ENCODE assay signal across 14 cellular contexts in the genomic region with DNA sequence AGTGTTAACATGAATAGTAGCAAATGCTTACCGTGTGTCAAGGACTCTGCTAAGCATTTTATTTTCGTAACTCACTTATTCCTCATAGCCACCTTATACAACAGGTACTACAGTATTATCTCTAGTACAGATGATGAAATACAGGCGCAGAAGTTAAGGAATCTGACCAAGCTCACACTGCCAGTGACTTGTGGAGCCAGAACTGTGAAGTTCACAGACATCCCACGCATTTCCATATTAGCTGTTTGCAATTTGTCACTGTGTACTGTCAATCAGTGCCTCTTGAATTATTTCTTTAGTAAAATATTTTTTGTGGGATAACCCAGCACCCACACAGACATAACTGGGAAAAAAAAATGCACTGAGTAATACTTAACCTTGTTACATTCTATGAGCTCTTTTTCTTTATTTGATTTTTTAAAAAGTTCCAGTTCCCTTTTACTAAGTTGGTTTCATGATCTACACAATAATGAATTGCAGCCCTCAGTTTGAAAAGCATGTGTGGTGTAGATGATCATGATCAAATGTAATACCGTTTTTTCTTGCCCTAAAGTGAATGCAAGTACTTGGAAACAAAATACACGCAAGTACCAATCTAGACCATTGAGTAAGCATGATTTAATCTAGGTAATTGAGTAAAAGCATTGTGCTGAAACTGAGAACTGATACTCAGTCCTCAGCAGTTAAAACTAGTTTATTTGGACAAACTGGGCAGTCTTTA. TPM values are rescaled to one million over a fixed set of nuclear protein-coding genes. Genes with fewer than 3 reads are reported as not detected.
DNase-seq lines count a peak whose midpoint lies in the region; ATAC-seq, FAIRE-seq and TF ChIP-seq lines count a peak whose summit lies in the region.
"Had no signal": no experiment of that assay in that cellular context is flagged by ENCODE, and none has a peak within 500 bp of the region (broad histone marks: within the 10 kb centered on the region; RNA-seq: fewer than 3 reads in every experiment).

No MANE protein-coding gene starts in this region.

- peaks cover 64% of the 10 kb centered on the region for H3K4me1 ChIP-seq in OCI-LY7 (ENCODE audit: insufficient read depth, low read length, poor library complexity, severe bottlenecking)
- H3K4me1 ChIP-seq in trophoblast cell (ENCODE audit: control insufficient read depth in 1 of 2, insufficient read depth in 2 of 2, low read length in 2 of 2), result peaks cover 18 to 24% of the 10 kb centered on the region in 2 experiments

- peak overlapping the region; percentile 59 for H3K4ac ChIP-seq in trophoblast cell (ENCODE audit: low read depth, low read length)

- no peaks in the 10 kb centered on the region for H3K9me2 ChIP-seq in OCI-LY7 (ENCODE audit: insufficient read depth, low read length)

- H3K9ac ChIP-seq in trophoblast cell (ENCODE audit: low read length), result no peak overlapping the region

- H3K27me3 Mint-ChIP-seq in activated T-cell treated with anti-CD3 and anti-CD28 coated beads, Interleukin-2, amount 50 U/mL, for 4 hours (ENCODE audit: low read depth), result no peaks in the 10 kb centered on the region

- no peak overlapping the region for H2BK12ac ChIP-seq in trophoblast cell (ENCODE audit: low read length)

- peaks cover 4% of the 10 kb centered on the region for H3K79me1 ChIP-seq in trophoblast cell (ENCODE audit: low read length)

- no TSS peak for BruUV-seq in OCI-LY7 (replicated peaks; lab: Mats Ljungman, UMichigan)

- no peak for TF ChIP-seq CTCF in OCI-LY7 (conservative IDR thresholded peaks at IDR 0.05; ENCODE audit: low read length)

- peaks cover 100% of the 10 kb centered on the region for H3K79me2 ChIP-seq in OCI-LY7 (ENCODE audit: insufficient read depth, low read depth, low read length)
- H3K79me2 ChIP-seq in trophoblast cell (ENCODE audit: control insufficient read depth, insufficient read depth, low read length, poor library complexity), result peaks cover 27% of the 10 kb centered on the region

- H3K18ac ChIP-seq in trophoblast cell (ENCODE audit: low read length), result no peak overlapping the region

- peaks cover 84% of the 10 kb centered on the region for H3K4me1 Mint-ChIP-seq in activated T-cell treated with anti-CD3 and anti-CD28 coated beads, Interleukin-2, amount 50 U/mL, for 4 hours (ENCODE audit: low read depth)

- H3K23ac ChIP-seq in trophoblast cell (ENCODE audit: low read length), result no peak overlapping the region

- H3K9me3 Mint-ChIP-seq in activated T-cell treated with anti-CD3 and anti-CD28 coated beads, Interleukin-2, amount 50 U/mL, for 4 hours, result no peaks in the 10 kb centered on the region

- H2AK5ac ChIP-seq in trophoblast cell (ENCODE audit: low read length), result no peak overlapping the region

- peak overlapping the region; percentile 66 for H3K4me2 ChIP-seq in OCI-LY7 (ENCODE audit: low read length)
- H3K4me2 ChIP-seq in trophoblast cell (ENCODE audit: low read length), result no peak overlapping the region

- no peak overlapping the region for H2BK5ac ChIP-seq in trophoblast cell (ENCODE audit: low read depth, low read length, poor library complexity)

- H3K27ac ChIP-seq in OCI-LY7 (ENCODE audit: low read depth, low read length, poor library complexity, severe bottlenecking) (peak overlapping the region; percentile 43), trophoblast cell (ENCODE audit: low read depth, low read length) (no peak overlapping the region)

- H3K14ac ChIP-seq in trophoblast cell (ENCODE audit: low read length), result no peak overlapping the region

- no peak for FAIRE-seq in H54 (lab: Jason Lieb, UNC)

- no peak overlapping the region for H3K4me3 ChIP-seq in OCI-LY7 (ENCODE audit: low read depth, low read length, poor library complexity, severe bottlenecking)
- no peak overlapping the region for H3K4me3 ChIP-seq in trophoblast cell (ENCODE audit: low read depth, low read length)

- H2BK120ac ChIP-seq in trophoblast cell (ENCODE audit: insufficient read depth, low read length, poor library complexity), result no peak overlapping the region

- no peaks in the 10 kb centered on the region for H3K9me3 ChIP-seq in OCI-LY7 (ENCODE audit: low read length)
- no peaks in the 10 kb centered on the region for H3K9me3 ChIP-seq in trophoblast cell (ENCODE audit: insufficient read depth, low read depth, low read length)

- peaks cover 19% of the 10 kb centered on the region for H3K36me3 Mint-ChIP-seq in activated T-cell treated with anti-CD3 and anti-CD28 coated beads, Interleukin-2, amount 50 U/mL, for 4 hours (ENCODE audit: insufficient read depth)

- no CpG with 5 or more reads among the region's 6 CpGs for WGBS in trophoblast cell (ENCODE audit: extremely low coverage, insufficient coverage, insufficient read length)

- CTCF ChIA-PET in OCI-LY7 (lab: Charles Lee; ENCODE audit: unreplicated experiment), result no interaction called here

- no peak overlapping the region for H4K12ac ChIP-seq in trophoblast cell (ENCODE audit: low read depth, low read length)

- TF ChIP-seq POLR2A in H54 (IDR thresholded peaks at IDR 0.05; ENCODE audit: low read depth, low read length), result no peak

- H3K4me3 Mint-ChIP-seq in activated T-cell treated with anti-CD3 and anti-CD28 coated beads, Interleukin-2, amount 50 U/mL, for 4 hours, result peak overlapping the region; percentile 3

- intact Hi-C loops in OCI-LY7 (cut with micrococcal nuclease; ENCODE audit: unreplicated experiment), result loop anchor here (5.0 kb wide), 1 partner anchor 1655 kb away; a partner anchor contains a TSS

- peaks cover 5% of the 10 kb centered on the region; the same call in 1 of the 2 replicates for H3K36me3 ChIP-seq in OCI-LY7 (ENCODE audit: insufficient read depth, low read length)
- no peaks in the 10 kb centered on the region for H3K36me3 ChIP-seq in trophoblast cell (ENCODE audit: control insufficient read depth in 1 of 2, insufficient read depth in 2 of 2, low read length in 2 of 2)

- H4K8ac ChIP-seq in trophoblast cell (ENCODE audit: low read depth, low read length), result no peak overlapping the region

- H4K91ac ChIP-seq in trophoblast cell (ENCODE audit: low read depth, low read length), result no peak overlapping the region

- DNase-seq in activated T-cell treated with anti-CD3 and anti-CD28 coated beads, Interleukin-2, amount 50 U/mL, for 4 hours, result no peak
- no peak for DNase-seq in activated T-cell treated with anti-CD3 and anti-CD28 coated beads, Interleukin-2, amount 50 U/mL, for 48 hours
- peak; percentile 23 for DNase-seq in OCI-LY7 (ENCODE audit: low spot score)
- peak; percentile 46 to 79 for DNase-seq in trophoblast cell
- no peak for DNase-seq in H54 (ENCODE audit: insufficient read length, low spot score)
- DNase-seq in NCI-H345 treated with DMSO at 0.1 percent for 48 hours (lab: John Stamatoyannopoulos, UW; ENCODE audit: unreplicated experiment), result no peak
- no peak for DNase-seq in NCI-H2227 (lab: John Stamatoyannopoulos, UW; ENCODE audit: unreplicated experiment)
- DNase-seq: ACHN; GOT3; IMR-90; NCI-H69; stimulated activated CD8-positive, alpha-beta memory T cell treated with anti-CD3 and anti-CD28 coated beads, Interleukin-4, amount 100 ng/mL, for 48 hours had no signal

- H3K27me3 ChIP-seq in trophoblast cell (ENCODE audit: insufficient read depth, low read length), result no peaks in the 10 kb centered on the region

- POLR2A ChIA-PET in OCI-LY7 (lab: Charles Lee), result interaction anchor here (0.5 to 2.9 kb wide), 11 partner anchors 9 to 347 kb away, joined by 3 to 17 read pairs (median 3); a partner anchor contains a TSS

- no peak overlapping the region for H2AFZ ChIP-seq in OCI-LY7 (ENCODE audit: low read length)
- H2AFZ ChIP-seq in trophoblast cell (ENCODE audit: insufficient read depth, low read length, poor library complexity), result no peak overlapping the region

- peaks cover 86% of the 10 kb centered on the region for H4K20me1 ChIP-seq in OCI-LY7 (ENCODE audit: insufficient read depth, low read length)

- peak; percentile 34 to 57 for ATAC-seq in activated T-cell treated with anti-CD3 and anti-CD28 coated beads, Interleukin-2, amount 50 U/mL, for 4 hours
- peak; percentile 54 for ATAC-seq in GM21786 (IDR thresholded peaks at IDR 0.05; ENCODE audit: unreplicated experiment)
- ATAC-seq: sciatic nerve had no signal

RNA-seq across cellular contexts. Expression of a gene that starts 14.1 kb away (rescaled TPM):
- 10 to 100 TPM; 75.2 to 83.7 (median 75.4) TPM for total RNA-seq in activated T-cell treated with anti-CD3 and anti-CD28 coated beads, Interleukin-2, amount 50 U/mL, for 4 hours
- total RNA-seq in OCI-LY7 (2014; rRNA removed; shearing (Covaris generic)), result 36.7 and 40.5 TPM in 2 replicates
- total RNA-seq in OCI-LY7 (2022), result 53.1 and 56.6 TPM in 2 replicates
- polyA plus RNA-seq in trophoblast cell (2013), result 78.0 and 80.3 TPM in 2 replicates

Comparison
In these comparisons a context has a peak if more than half of its experiments do, and no peak if none do; other contexts are left out.
1. DNase-seq: peak in OCI-LY7 (single experiment) and trophoblast cell (2 of 2); none in activated T-cell treated with anti-CD3 and anti-CD28 coated beads, Interleukin-2, amount 50 U/mL, for 4 hours (single experiment), activated T-cell treated with anti-CD3 and anti-CD28 coated beads, Interleukin-2, amount 50 U/mL, for 48 hours (0 of 2), H54 (single experiment), NCI-H345 treated with DMSO at 0.1 percent for 48 hours (single experiment) and NCI-H2227 (single experiment).